Comparison of ENCODE assay signal across 8 cellular contexts in the genomic region with DNA sequence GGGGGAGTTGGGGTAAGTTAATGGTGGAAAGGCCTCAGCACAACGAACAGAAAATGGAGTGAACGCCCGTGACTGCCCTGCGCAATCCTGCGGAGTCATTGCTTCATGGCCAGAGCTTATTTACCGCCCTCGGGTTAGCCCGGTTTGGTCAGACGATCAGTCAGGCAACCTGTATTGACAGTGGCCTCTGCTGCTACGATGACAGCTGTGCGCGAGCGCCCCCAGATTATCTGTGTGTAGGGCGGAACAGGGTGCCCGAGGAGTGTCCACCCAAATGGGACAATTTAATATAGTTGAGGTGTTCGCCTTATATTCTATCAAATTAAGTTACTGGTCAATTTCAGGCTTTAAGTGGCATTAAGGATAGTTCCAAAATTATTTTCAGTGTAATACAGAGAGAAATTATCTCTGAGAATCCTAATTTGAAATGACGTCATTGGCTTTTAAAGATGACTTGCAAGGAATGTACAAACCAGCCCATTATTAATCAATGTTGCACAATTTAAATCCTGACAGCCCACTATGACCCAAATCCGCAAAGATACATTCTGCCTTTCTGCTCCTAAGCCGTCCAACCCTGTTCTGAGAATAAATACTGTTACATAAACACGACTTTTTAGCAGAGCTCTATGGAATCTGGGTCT. TPM values are rescaled to one million over a fixed set of nuclear protein-coding genes. Genes with fewer than 3 reads are reported as not detected.
DNase-seq lines count a peak whose midpoint lies in the region; ATAC-seq, FAIRE-seq and TF ChIP-seq lines count a peak whose summit lies in the region.

No MANE protein-coding gene starts in this region.

- peak overlapping the region; percentile 93 for H3K4me3 Mint-ChIP-seq in activated naive CD8-positive, alpha-beta T cell treated with anti-CD3 and anti-CD28 coated beads for 36 hours

- peaks cover 31% of the 10 kb centered on the region for H3K4me1 Mint-ChIP-seq in activated naive CD8-positive, alpha-beta T cell treated with anti-CD3 and anti-CD28 coated beads for 36 hours

- H3K4me3 ChIP-seq in SJCRH30 (peak overlapping the region; percentile 84), heart right ventricle (peak overlapping the region; percentile 73 to 99 (median 95))

- intact Hi-C loops in heart right ventricle (cut with DNase I) (loop anchor here in 5 of 10 donors (5.0 to 10.0 kb wide), 3 partner anchors 54 to 491 kb away; a partner anchor contains a TSS), posterior cingulate gyrus (cut with DNase I) (no loop called here)

- H3K4me1 ChIP-seq in SJCRH30 (peaks cover 6% of the 10 kb centered on the region; the same call in 1 of the 2 replicates), heart right ventricle (peaks cover 0 to 39% (median 27%) of the 10 kb centered on the region in 9 donors)

- 15% methylated on average over 20 of the region's 20 CpGs for WGBS in heart right ventricle, 2 donors

- H3K9me3 ChIP-seq in SJCRH30 (replicated peaks) (no peaks in the 10 kb centered on the region), heart right ventricle (peaks cover 0 to 7% (median 0%) of the 10 kb centered on the region in 11 donors)

- peaks cover 22% of the 10 kb centered on the region for H3K36me3 Mint-ChIP-seq in activated naive CD8-positive, alpha-beta T cell treated with anti-CD3 and anti-CD28 coated beads for 36 hours

- H3K36me3 ChIP-seq in SJCRH30, result peaks cover 9% of the 10 kb centered on the region; the same call in 1 of the 2 replicates
- H3K36me3 ChIP-seq in heart right ventricle, result peaks cover 0 to 12% (median 0%) of the 10 kb centered on the region in 9 donors

- DNase-seq in CD1c-positive myeloid dendritic cell (ENCODE audit: extremely low spot score), result peak; percentile 89
- DNase-seq in SJCRH30, result peak; percentile 62 to 66
- peak; percentile 55 for DNase-seq in activated naive CD8-positive, alpha-beta T cell treated with anti-CD3 and anti-CD28 coated beads for 36 hours
- peak; percentile 60 to 63 for DNase-seq in heart right ventricle
- peak; percentile 41 to 94 (median 67) for DNase-seq in posterior cingulate gyrus
- peak; percentile 58 for DNase-seq in urothelium cell line (ENCODE audit: low spot score)

- peak in 5 of 9 donors; percentile 21 to 51 (median 37) for TF ChIP-seq CTCF in heart right ventricle (IDR thresholded peaks at IDR 0.05)

- H3K27ac ChIP-seq in SJCRH30 (peak overlapping the region; percentile 99), heart right ventricle (peak overlapping the region; percentile 94 to 99 (median 96))

- peak overlapping the region; percentile 100 for H3K27ac Mint-ChIP-seq in activated naive CD8-positive, alpha-beta T cell treated with anti-CD3 and anti-CD28 coated beads for 36 hours

- no peaks in the 10 kb centered on the region for H3K9me3 Mint-ChIP-seq in activated naive CD8-positive, alpha-beta T cell treated with anti-CD3 and anti-CD28 coated beads for 36 hours

- FAIRE-seq in urothelium cell line (lab: Jason Lieb, UNC), result no peak

- no peaks in the 10 kb centered on the region for H3K27me3 ChIP-seq in SJCRH30
- H3K27me3 ChIP-seq in heart right ventricle, result no peaks in the 10 kb centered on the region

- ATAC-seq in GM19324 (IDR thresholded peaks at IDR 0.05; ENCODE audit: low FRiP score, unreplicated experiment) (peak; percentile 64), HG03442 (IDR thresholded peaks at IDR 0.05; ENCODE audit: unreplicated experiment) (peak; percentile 35), heart right ventricle (peak; percentile 50 to 78 (median 76))

- no peaks in the 10 kb centered on the region for H3K27me3 Mint-ChIP-seq in activated naive CD8-positive, alpha-beta T cell treated with anti-CD3 and anti-CD28 coated beads for 36 hours

RNA-seq across cellular contexts. Expression of a gene that starts 0.9 kb away (rescaled TPM):
- 171 and 179 TPM in 2 replicates for total RNA-seq in SJCRH30 (2014; rRNA removed; shearing (Covaris generic))
- total RNA-seq in activated naive CD8-positive, alpha-beta T cell treated with anti-CD3 and anti-CD28 coated beads for 36 hours, result 10 to 100 TPM; 88.9 to 92.9 TPM
- total RNA-seq in heart right ventricle, result 100 to 1,000 TPM in 5 of 10 donors, 10 to 100 TPM in 5; 86.1 to 123 (median 99.2) TPM
- 10 to 100 TPM; 20.2 to 43.7 TPM for polyA plus RNA-seq in heart right ventricle

Comparison
In these comparisons a context has a peak if more than half of its experiments do, and no peak if none do; other contexts are left out.
1. Peak in every context shown above with its lines: DNase-seq, ATAC-seq, H3K4me3 ChIP-seq and H3K27ac ChIP-seq.